Comparison of ENCODE assay signal across 2 cellular contexts in genomic region chr13:110813646-110814624, GRCh38.
TF ChIP-seq lines count a peak whose summit lies in the region.

No MANE protein-coding gene starts in this region.

TF ChIP-seq in K562, 482 proteins besides CTCF, POLR2A, EP300 and RAD21 (continues in another document):
- TF ChIP-seq CHD7 (IDR thresholded peaks at IDR 0.05; ENCODE audit: low read depth, low read length) (no peak), XRCC4 (IDR thresholded peaks at IDR 0.05; ENCODE audit: extremely low read depth, insufficient read depth, insufficient read length) (no peak), MXI1 (IDR thresholded peaks at IDR 0.05; ENCODE audit: low read depth, low read length) (no peak), ELF4 (CRISPR knock-in tag; IDR thresholded peaks at IDR 0.05) (no peak), GABPA (tag; conservative IDR thresholded peaks at IDR 0.05; ENCODE audit: low read depth) (no peak), ZNF79 (CRISPR knock-in tag; IDR thresholded peaks at IDR 0.05; ENCODE audit: low read depth) (no peak), HINFP (tag; conservative IDR thresholded peaks at IDR 0.05; ENCODE audit: low read depth) (no peak), NR2F6 (CRISPR knock-in tag; IDR thresholded peaks at IDR 0.05) (no peak), NCOR1 (IDR thresholded peaks at IDR 0.05) (no peak), BRF1 (IDR thresholded peaks at IDR 0.05; ENCODE audit: borderline replicate concordance, extremely low read depth, insufficient read length) (no peak), MIER1 (IDR thresholded peaks at IDR 0.05; ENCODE audit: low read depth) (no peak), SIX5 (IDR thresholded peaks at IDR 0.05; ENCODE audit: borderline replicate concordance in 1 of 2, insufficient read depth in 1 of 2, low read depth in 1 of 2, low read length in 2 of 2) (no peak), NCOA6 (IDR thresholded peaks at IDR 0.05) (no peak), XRCC3 (IDR thresholded peaks at IDR 0.05) (no peak)

TF ChIP-seq in GM12891, 5 proteins besides CTCF, POLR2A, EP300 and RAD21:
- TF ChIP-seq SPI1 (IDR thresholded peaks at IDR 0.05; ENCODE audit: low read depth, low read length) (no peak), POLR2AphosphoS5 (IDR thresholded peaks at IDR 0.05; ENCODE audit: low read depth, low read length) (no peak)
TF ChIP-seq in GM12891: peak in this region for 0.
